8 cellular contexts compared by ENCODE assay signal in genomic region chr9:15135167-15135792, GRCh38.
DNase-seq lines count a peak whose midpoint lies in the region; ATAC-seq and TF ChIP-seq lines count a peak whose summit lies in the region.

No MANE protein-coding gene starts in this region.

- H3K4me1 Mint-ChIP-seq in activated naive CD4-positive, alpha-beta T cell treated with anti-CD3 and anti-CD28 coated beads, Interleukin-2, amount 10 ng/mL, durations not matched to agents 7 days and 5 days, result peaks cover 6% of the 10 kb centered on the region
- H3K4me1 Mint-ChIP-seq in glutamatergic neuron (ENCODE audit: low read depth, unreplicated experiment), result peaks cover 9% of the 10 kb centered on the region
- peaks cover 6% of the 10 kb centered on the region for H3K4me1 Mint-ChIP-seq in stimulated activated memory B cell treated with anti-CD40 and anti-IgM and Interleukin-4, amounts not matched to agents 10 μg/mL and 1 μg/mL and 100 μg/mL, for 72 hours

- CTCF ChIA-PET in activated naive CD4-positive, alpha-beta T cell treated with anti-CD3 and anti-CD28 coated beads, Interleukin-2, amount 10 ng/mL, durations not matched to agents 7 days and 5 days (lab: Charles Lee), result interaction anchor here (0.6 to 2.5 kb wide), 25 partner anchors 11 to 701 kb away, joined by 3 to 20 read pairs (median 3); no protein-coding TSS in a partner anchor

- H3K36me3 ChIP-seq in ovary, result no peaks in the 10 kb centered on the region

- no peak overlapping the region for H3K27ac Mint-ChIP-seq in activated naive CD4-positive, alpha-beta T cell treated with anti-CD3 and anti-CD28 coated beads, Interleukin-2, amount 10 ng/mL, durations not matched to agents 7 days and 5 days
- no peak overlapping the region for H3K27ac Mint-ChIP-seq in glutamatergic neuron (ENCODE audit: unreplicated experiment)
- H3K27ac Mint-ChIP-seq in stimulated activated memory B cell treated with anti-CD40 and anti-IgM and Interleukin-4, amounts not matched to agents 10 μg/mL and 1 μg/mL and 100 μg/mL, for 72 hours, result no peak overlapping the region

- no peak overlapping the region for H3K4me3 Mint-ChIP-seq in activated naive CD4-positive, alpha-beta T cell treated with anti-CD3 and anti-CD28 coated beads, Interleukin-2, amount 10 ng/mL, durations not matched to agents 7 days and 5 days
- no peak overlapping the region for H3K4me3 Mint-ChIP-seq in glutamatergic neuron (ENCODE audit: unreplicated experiment)
- no peak overlapping the region for H3K4me3 Mint-ChIP-seq in stimulated activated memory B cell treated with anti-CD40 and anti-IgM and Interleukin-4, amounts not matched to agents 10 μg/mL and 1 μg/mL and 100 μg/mL, for 72 hours

- WGBS in ovary, 3 donors, result 23 to 27% (median 25%) methylated on average over 18 of the region's 18 CpGs

- no peaks in the 10 kb centered on the region for H3K4me1 ChIP-seq in ovary (ENCODE audit: insufficient read depth)

- DNase-seq in GM04504 (ENCODE audit: low read depth), result peak; percentile 46
- DNase-seq in H4 (ENCODE audit: low spot score), result peak; percentile 71
- peak; percentile 72 for DNase-seq in LHCN-M2 (ENCODE audit: low read depth)
- peak; percentile 80 for DNase-seq in RKO (ENCODE audit: low spot score)
- DNase-seq in activated naive CD4-positive, alpha-beta T cell treated with anti-CD3 and anti-CD28 coated beads, Interleukin-2, amount 10 ng/mL, durations not matched to agents 7 days and 5 days, result peak; percentile 50
- DNase-seq in glutamatergic neuron, result peak; percentile 53
- DNase-seq in ovary, result peak; percentile 21 to 54 (median 41)

- no peak overlapping the region for H3K27ac ChIP-seq in ovary

- no peaks in the 10 kb centered on the region for H3K9me3 Mint-ChIP-seq in activated naive CD4-positive, alpha-beta T cell treated with anti-CD3 and anti-CD28 coated beads, Interleukin-2, amount 10 ng/mL, durations not matched to agents 7 days and 5 days
- peaks cover 2% of the 10 kb centered on the region for H3K9me3 Mint-ChIP-seq in glutamatergic neuron (ENCODE audit: unreplicated experiment)
- no peaks in the 10 kb centered on the region for H3K9me3 Mint-ChIP-seq in stimulated activated memory B cell treated with anti-CD40 and anti-IgM and Interleukin-4, amounts not matched to agents 10 μg/mL and 1 μg/mL and 100 μg/mL, for 72 hours

- no peak for ATAC-seq in stimulated activated memory B cell treated with anti-CD40 and anti-IgM and Interleukin-4, amounts not matched to agents 10 μg/mL and 1 μg/mL and 100 μg/mL, for 72 hours

- TF ChIP-seq CTCF in glutamatergic neuron (IDR thresholded peaks at IDR 0.05; ENCODE audit: partially characterized antibody, unreplicated experiment) (peak; percentile 84), ovary (IDR thresholded peaks at IDR 0.05) (peak; percentile 20 to 63 (median 52))

- H3K36me3 Mint-ChIP-seq in activated naive CD4-positive, alpha-beta T cell treated with anti-CD3 and anti-CD28 coated beads, Interleukin-2, amount 10 ng/mL, durations not matched to agents 7 days and 5 days, result no peaks in the 10 kb centered on the region
- no peaks in the 10 kb centered on the region for H3K36me3 Mint-ChIP-seq in glutamatergic neuron (ENCODE audit: unreplicated experiment)
- H3K36me3 Mint-ChIP-seq in stimulated activated memory B cell treated with anti-CD40 and anti-IgM and Interleukin-4, amounts not matched to agents 10 μg/mL and 1 μg/mL and 100 μg/mL, for 72 hours, result no peaks in the 10 kb centered on the region

- H3K27me3 ChIP-seq in ovary, result no peaks in the 10 kb centered on the region

- no peaks in the 10 kb centered on the region for H3K27me3 Mint-ChIP-seq in activated naive CD4-positive, alpha-beta T cell treated with anti-CD3 and anti-CD28 coated beads, Interleukin-2, amount 10 ng/mL, durations not matched to agents 7 days and 5 days
- peaks cover 2% of the 10 kb centered on the region for H3K27me3 Mint-ChIP-seq in glutamatergic neuron (ENCODE audit: unreplicated experiment)
- no peaks in the 10 kb centered on the region for H3K27me3 Mint-ChIP-seq in stimulated activated memory B cell treated with anti-CD40 and anti-IgM and Interleukin-4, amounts not matched to agents 10 μg/mL and 1 μg/mL and 100 μg/mL, for 72 hours

- intact Hi-C loops in ovary (cut with DNase I), result no loop called here

- no peak for TF ChIP-seq EP300 in ovary (IDR thresholded peaks at IDR 0.05)

- TF ChIP-seq POLR2A in ovary (IDR thresholded peaks at IDR 0.05), result no peak

- no peak overlapping the region for H3K4me3 ChIP-seq in ovary

- H3K9me3 ChIP-seq in ovary, result no peaks in the 10 kb centered on the region
